Comparison of ENCODE assay signal across 1 cellular context in genomic region chr9:136665704-136666363, GRCh38.
TF ChIP-seq lines count a peak whose summit lies in the region.

No MANE protein-coding gene starts in this region.

TF ChIP-seq in K562, 482 proteins besides CTCF, POLR2A, EP300 and RAD21 (continued from another document):
- TF ChIP-seq EP400 (IDR thresholded peaks at IDR 0.05) (no peak), ZNF445 (CRISPR knock-in tag; IDR thresholded peaks at IDR 0.05; ENCODE audit: low read depth) (no peak), DLX4 (CRISPR knock-in tag; IDR thresholded peaks at IDR 0.05) (no peak), PRMT5 (CRISPR knock-in tag; IDR thresholded peaks at IDR 0.05) (no peak), XRCC3 (IDR thresholded peaks at IDR 0.05) (no peak), DIDO1 (tag; IDR thresholded peaks at IDR 0.05; ENCODE audit: low read depth) (no peak), CXXC5 (CRISPR knock-in tag; IDR thresholded peaks at IDR 0.05) (peak; percentile 54; the same call in 1 of the 2 replicates), HDAC2 (IDR thresholded peaks at IDR 0.05) (no peak), LCOR (CRISPR knock-in tag; IDR thresholded peaks at IDR 0.05) (no peak), YBX1 (IDR thresholded peaks at IDR 0.05) (no peak), ZBTB34 (CRISPR knock-in tag; IDR thresholded peaks at IDR 0.05) (no peak), FOXJ2 (tag; IDR thresholded peaks at IDR 0.05) (no peak), RBFOX2 (IDR thresholded peaks at IDR 0.05; ENCODE audit: low read depth, low read length) (no peak)
